In genomic region chr18:75244914-75245313, GRCh38 we compare ENCODE assay signal across 1 cellular context.
TF ChIP-seq lines count a peak whose summit lies in the region.

No MANE protein-coding gene starts in this region.

TF ChIP-seq in HepG2, 621 proteins besides CTCF, POLR2A, EP300 and RAD21:
- TF ChIP-seq NR2F1 (CRISPR knock-in tag; IDR thresholded peaks at IDR 0.05) (no peak), MXI1 (IDR thresholded peaks at IDR 0.05; ENCODE audit: borderline replicate concordance, low read depth, low read length) (no peak), ARID2 (CRISPR knock-in tag; IDR thresholded peaks at IDR 0.05; ENCODE audit: borderline replicate concordance) (no peak), JUN (CRISPR knock-in tag; IDR thresholded peaks at IDR 0.05) (no peak)
